ENCODE assay signal across 8 cellular contexts in genomic region chr6:75204959-75205775, GRCh38. TPM values are rescaled to one million over a fixed set of nuclear protein-coding genes. Genes with fewer than 3 reads are reported as not detected.
DNase-seq lines count a peak whose midpoint lies in the region; ATAC-seq and TF ChIP-seq lines count a peak whose summit lies in the region.

No MANE protein-coding gene starts in this region.

- peak; percentile 4 for ATAC-seq in left ventricle myocardium superior
- no peak for ATAC-seq in GM18868 (IDR thresholded peaks at IDR 0.05; ENCODE audit: unreplicated experiment)
- ATAC-seq in GM21528 (IDR thresholded peaks at IDR 0.05; ENCODE audit: low FRiP score, unreplicated experiment) = no peak
- no peak for ATAC-seq in GM18909 (IDR thresholded peaks at IDR 0.05; ENCODE audit: poor library complexity, unreplicated experiment)

- peaks cover 47% of the 10 kb centered on the region for H3K4me1 Mint-ChIP-seq in activated T-helper 2 cell treated with anti-CD3 and anti-CD28 coated beads, Interferon-gamma antibody, Interleukin-2, Interleukin-4, amounts not matched to agents 10 μg/mL and 5 μg/mL and 100 μg/mL, durations not matched to agents 14 hours and 24 hours and 36 hours (ENCODE audit: low read depth)

- H3K36me3 Mint-ChIP-seq in activated T-helper 2 cell treated with anti-CD3 and anti-CD28 coated beads, Interferon-gamma antibody, Interleukin-2, Interleukin-4, amounts not matched to agents 10 μg/mL and 5 μg/mL and 100 μg/mL, durations not matched to agents 14 hours and 24 hours and 36 hours (ENCODE audit: low read depth) = no peaks in the 10 kb centered on the region

- DNase-seq in A172 (ENCODE audit: low spot score) = peak; percentile 28
- peak; percentile 75 for DNase-seq in HCEC 1CT
- DNase-seq in activated T-helper 2 cell treated with anti-CD3 and anti-CD28 coated beads, Interferon-gamma antibody, Interleukin-2, Interleukin-4, amounts not matched to agents 10 μg/mL and 5 μg/mL and 100 μg/mL, durations not matched to agents 14 hours and 24 hours and 36 hours (ENCODE audit: low spot score) = no peak
- no peak for DNase-seq in left ventricle myocardium superior
- DNase-seq in retinal pigment epithelial cell (ENCODE audit: low read depth) = no peak

- no peaks in the 10 kb centered on the region for H3K9me3 Mint-ChIP-seq in activated T-helper 2 cell treated with anti-CD3 and anti-CD28 coated beads, Interferon-gamma antibody, Interleukin-2, Interleukin-4, amounts not matched to agents 10 μg/mL and 5 μg/mL and 100 μg/mL, durations not matched to agents 14 hours and 24 hours and 36 hours

- H3K27ac Mint-ChIP-seq in activated T-helper 2 cell treated with anti-CD3 and anti-CD28 coated beads, Interferon-gamma antibody, Interleukin-2, Interleukin-4, amounts not matched to agents 10 μg/mL and 5 μg/mL and 100 μg/mL, durations not matched to agents 14 hours and 24 hours and 36 hours = no peak overlapping the region

- H3K4me3 ChIP-seq in retinal pigment epithelial cell (ENCODE audit: low read length) = peak overlapping the region; percentile 54

- no peak for TF ChIP-seq CTCF in retinal pigment epithelial cell (conservative IDR thresholded peaks at IDR 0.05; ENCODE audit: low read depth, low read length)

- peaks cover 85% of the 10 kb centered on the region for H3K27me3 Mint-ChIP-seq in activated T-helper 2 cell treated with anti-CD3 and anti-CD28 coated beads, Interferon-gamma antibody, Interleukin-2, Interleukin-4, amounts not matched to agents 10 μg/mL and 5 μg/mL and 100 μg/mL, durations not matched to agents 14 hours and 24 hours and 36 hours (ENCODE audit: low read depth)

- intact Hi-C loops in activated T-helper 2 cell treated with anti-CD3 and anti-CD28 coated beads, Interferon-gamma antibody, Interleukin-2, Interleukin-4, amounts not matched to agents 10 μg/mL and 5 μg/mL and 100 μg/mL, durations not matched to agents 14 hours and 24 hours and 36 hours (cut with micrococcal nuclease) = loop anchor here (2.0 to 10.0 kb wide), 2 partner anchors 120 to 270 kb away; no protein-coding TSS in a partner anchor
- intact Hi-C loops in left ventricle myocardium superior (cut with micrococcal nuclease) = no loop called here

- H3K4me3 Mint-ChIP-seq in activated T-helper 2 cell treated with anti-CD3 and anti-CD28 coated beads, Interferon-gamma antibody, Interleukin-2, Interleukin-4, amounts not matched to agents 10 μg/mL and 5 μg/mL and 100 μg/mL, durations not matched to agents 14 hours and 24 hours and 36 hours (ENCODE audit: low read depth) = peak overlapping the region; percentile 65

RNA-seq across cellular contexts. Expression of gene COL12A1, which starts 0.7 kb away (rescaled TPM):
- 9.0 and 11.1 TPM in 2 replicates for total RNA-seq in A172 (2014; rRNA removed; shearing (Covaris generic))
- 0.07 TPM in 1 of 2 replicates, not detected in the other for total RNA-seq in activated T-helper 2 cell treated with anti-CD3 and anti-CD28 coated beads, Interferon-gamma antibody, Interleukin-2, Interleukin-4, amounts not matched to agents 10 μg/mL and 5 μg/mL and 100 μg/mL, durations not matched to agents 14 hours and 24 hours and 36 hours
- 9.5 TPM for total RNA-seq in left ventricle myocardium superior

RNA-seq across cellular contexts. Expression of gene COX7A2, which starts 38.4 kb away (rescaled TPM):
- 348 and 469 TPM in 2 replicates for total RNA-seq in A172 (2014; rRNA removed; shearing (Covaris generic))
- 529 and 542 TPM in 2 replicates for total RNA-seq in activated T-helper 2 cell treated with anti-CD3 and anti-CD28 coated beads, Interferon-gamma antibody, Interleukin-2, Interleukin-4, amounts not matched to agents 10 μg/mL and 5 μg/mL and 100 μg/mL, durations not matched to agents 14 hours and 24 hours and 36 hours
- total RNA-seq in left ventricle myocardium superior = 911 TPM

Comparison
In these comparisons a context has a peak if more than half of its experiments do, and no peak if none do; other contexts are left out.
1. DNase-seq: peak in A172 (single experiment) and HCEC 1CT (single experiment); none in activated T-helper 2 cell treated with anti-CD3 and anti-CD28 coated beads, Interferon-gamma antibody, Interleukin-2, Interleukin-4, amounts not matched to agents 10 μg/mL and 5 μg/mL and 100 μg/mL, durations not matched to agents 14 hours and 24 hours and 36 hours (single experiment), left ventricle myocardium superior (single experiment) and retinal pigment epithelial cell (single experiment).